ENCODE assay signal across 9 cellular contexts in genomic region chr3:4754180-4755086, GRCh38.
DNase-seq lines count a peak whose midpoint lies in the region; ATAC-seq and TF ChIP-seq lines count a peak whose summit lies in the region.
"Had no signal": no experiment of that assay in that cellular context is flagged by ENCODE, and none has a peak within 500 bp of the region (broad histone marks: within the 10 kb centered on the region; RNA-seq: fewer than 3 reads in every experiment).

No MANE protein-coding gene starts in this region.

- H3K4me1 Mint-ChIP-seq in glutamatergic neuron (ENCODE audit: low read depth, unreplicated experiment): no peaks in the 10 kb centered on the region

- H3K4me1 ChIP-seq in right cardiac atrium (ENCODE audit: control insufficient read depth, insufficient read depth, low read length) (peaks cover 15% of the 10 kb centered on the region), upper lobe of left lung (peaks cover 21 to 41% (median 31%) of the 10 kb centered on the region in 4 donors)

- no peak overlapping the region for H3K4me3 Mint-ChIP-seq in glutamatergic neuron (ENCODE audit: unreplicated experiment)
- H3K4me3 Mint-ChIP-seq: central memory CD8-positive, alpha-beta T cell had no signal

- no peak overlapping the region for H3K4me3 ChIP-seq in right cardiac atrium (ENCODE audit: low read length)
- no peak overlapping the region for H3K4me3 ChIP-seq in upper lobe of left lung

- H3K9me3 ChIP-seq in right cardiac atrium (ENCODE audit: control insufficient read depth, low read length) (no peaks in the 10 kb centered on the region), upper lobe of left lung (no peaks in the 10 kb centered on the region)

- no peaks in the 10 kb centered on the region for H3K27me3 Mint-ChIP-seq in glutamatergic neuron (ENCODE audit: unreplicated experiment)
- H3K27me3 Mint-ChIP-seq: central memory CD8-positive, alpha-beta T cell had no signal

- intact Hi-C loops in right cardiac atrium (cut with DNase I): no loop called here

- no peak for TF ChIP-seq POLR2A in upper lobe of left lung (IDR thresholded peaks at IDR 0.05)

- peaks cover 5% of the 10 kb centered on the region for H3K36me3 Mint-ChIP-seq in glutamatergic neuron (ENCODE audit: unreplicated experiment)

- H3K36me3 ChIP-seq in upper lobe of left lung: no peaks in the 10 kb centered on the region

- no peak overlapping the region for H3K27ac Mint-ChIP-seq in glutamatergic neuron (ENCODE audit: unreplicated experiment)

- no peak for TF ChIP-seq CTCF in upper lobe of left lung (IDR thresholded peaks at IDR 0.05)
- TF ChIP-seq CTCF in glutamatergic neuron (IDR thresholded peaks at IDR 0.05; ENCODE audit: partially characterized antibody, unreplicated experiment): no peak

- no peaks in the 10 kb centered on the region for H3K9me3 Mint-ChIP-seq in glutamatergic neuron (ENCODE audit: unreplicated experiment)
- H3K9me3 Mint-ChIP-seq: central memory CD8-positive, alpha-beta T cell had no signal

- H3K27me3 ChIP-seq in right cardiac atrium (ENCODE audit: control insufficient read depth, insufficient read depth) (no peaks in the 10 kb centered on the region), upper lobe of left lung (no peaks in the 10 kb centered on the region)

- WGBS in right cardiac atrium: 52% methylated on average over 7 of the region's 7 CpGs
- 79 to 86% methylated on average over 6 to 7 of the region's 7 CpGs for WGBS in upper lobe of left lung, 2 donors

- TF ChIP-seq EP300 in upper lobe of left lung (IDR thresholded peaks at IDR 0.05): no peak

- H3K27ac ChIP-seq in right cardiac atrium (ENCODE audit: low read length): peak overlapping the region; percentile 10
- H3K27ac ChIP-seq in upper lobe of left lung: no peak overlapping the region

- ATAC-seq in GM18519 (IDR thresholded peaks at IDR 0.05; ENCODE audit: low FRiP score, unreplicated experiment) (peak; percentile 89), GM21528 (IDR thresholded peaks at IDR 0.05; ENCODE audit: low FRiP score, unreplicated experiment) (peak; percentile 73), HG03442 (IDR thresholded peaks at IDR 0.05; ENCODE audit: unreplicated experiment) (peak; percentile 74), right cardiac atrium (no peak), upper lobe of left lung (ENCODE audit: low FRiP score in 2 of 2) (no peak)

- DNase-seq in right cardiac atrium: no peak
- DNase-seq in NCI-H1105 treated with DMSO at 0.1 percent for 48 hours (lab: John Stamatoyannopoulos, UW): no peak
- no peak for DNase-seq in upper lobe of left lung
- DNase-seq in stimulated activated CD4-positive, alpha-beta T cell treated with anti-CD3 and anti-CD28 coated beads, Interleukin-15, amount 100 ng/mL, for 24 hours: no peak
- DNase-seq in glutamatergic neuron: no peak

Comparison
In these comparisons a context has a peak if more than half of its experiments do, and no peak if none do; other contexts are left out.
1. ATAC-seq: peak in GM18519 (single experiment), GM21528 (single experiment) and HG03442 (single experiment); none in right cardiac atrium (0 of 2) and upper lobe of left lung (0 of 2).